Comparison of ENCODE assay signal across 8 cellular contexts in the genomic region with DNA sequence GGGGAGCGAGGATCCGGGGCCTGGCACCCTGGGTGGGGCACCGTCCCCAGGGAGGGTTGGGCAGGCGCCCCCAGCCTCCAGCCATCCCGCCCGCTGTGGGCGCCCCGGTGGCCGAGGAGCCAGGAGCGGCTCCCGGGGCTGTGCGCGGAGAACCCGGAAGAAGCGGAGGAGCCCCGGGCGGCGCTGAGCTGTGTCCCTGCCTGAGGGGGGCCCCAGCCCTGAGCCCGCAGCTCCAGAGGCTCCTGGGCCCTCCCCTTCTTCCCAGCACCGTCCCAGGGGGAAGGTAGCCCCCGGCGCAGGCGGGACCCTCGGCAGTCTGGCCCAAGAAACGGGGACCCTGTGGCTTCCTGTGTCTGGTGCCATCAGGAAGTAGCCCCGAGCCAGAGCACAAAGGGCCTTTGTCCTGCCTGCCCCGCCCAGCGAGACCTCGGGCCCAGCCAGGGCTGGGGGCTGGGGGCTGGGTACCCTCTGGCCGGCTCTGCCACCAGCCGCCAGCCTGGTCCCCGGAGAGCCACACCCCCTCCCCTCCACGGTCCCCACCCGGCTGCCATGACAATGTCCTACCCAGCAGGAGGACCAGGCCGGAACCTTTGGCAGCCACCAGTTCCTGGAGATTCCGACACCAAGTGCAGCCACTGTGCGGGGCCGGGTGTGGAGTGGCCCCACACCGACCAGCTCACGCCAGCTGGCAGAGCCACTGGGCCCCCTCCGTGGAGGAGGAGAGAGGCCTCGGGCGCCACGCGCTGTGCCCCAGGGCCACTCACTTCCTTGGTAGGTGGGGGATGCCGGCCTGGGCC. TPM values are rescaled to one million over a fixed set of nuclear protein-coding genes. Genes with fewer than 3 reads are reported as not detected.
DNase-seq lines count a peak whose midpoint lies in the region; ATAC-seq and TF ChIP-seq lines count a peak whose summit lies in the region.

No MANE protein-coding gene starts in this region.

- WGBS in liver: 27% methylated on average over 46 of the region's 46 CpGs

- H3K9ac ChIP-seq in liver (ENCODE audit: low read depth in 1 of 2, low read length in 2 of 2): peak overlapping the region in 1 of 2 donors; percentile 36
- peak overlapping the region in 4 of 5 donors; percentile 80 to 92 (median 86) for H3K9ac ChIP-seq in subcutaneous abdominal adipose tissue (ENCODE audit: low read length in 5 of 5)

- no peak for TF ChIP-seq CTCF in GM10266 (IDR thresholded peaks at IDR 0.05; ENCODE audit: control insufficient read depth, insufficient read depth, low read depth, missing control alignments)
- no peak for TF ChIP-seq CTCF in liver (IDR thresholded peaks at IDR 0.05; ENCODE audit: low read depth, low read length, missing input control)

- peak overlapping the region; percentile 61 to 82 for H3K27ac ChIP-seq in liver (ENCODE audit: low read depth in 1 of 2, low read length in 2 of 2)
- H3K27ac ChIP-seq in subcutaneous abdominal adipose tissue (ENCODE audit: low read depth, low read length): peak overlapping the region; percentile 82

- DNase-seq in GM10266 (ENCODE audit: extremely low spot score) (peak; percentile 87), UCSD-AML1 (lab: John Stamatoyannopoulos, UW; ENCODE audit: unreplicated experiment) (peak; percentile 56), ecto neural progenitor cell (ENCODE audit: low spot score) (peak; percentile 75), NCI-H2107 treated with DMSO at 0.1 percent for 48 hours (lab: John Stamatoyannopoulos, UW; ENCODE audit: unreplicated experiment) (no peak)

- peak overlapping the region in 1 of 3 donors; percentile 47 for H3K4me3 ChIP-seq in liver (ENCODE audit: low read depth in 1 of 3, low read length in 3 of 3)
- H3K4me3 ChIP-seq in subcutaneous abdominal adipose tissue (ENCODE audit: low read depth in 1 of 5, low read length in 5 of 5): peak overlapping the region in 4 of 5 donors; percentile 68 to 82 (median 76)

- no peaks in the 10 kb centered on the region for H3K36me3 ChIP-seq in liver (ENCODE audit: control insufficient read depth in 4 of 4, insufficient read depth in 3 of 4, low read depth in 1 of 4, low read length in 3 of 4)
- H3K36me3 ChIP-seq in subcutaneous abdominal adipose tissue (ENCODE audit: control insufficient read depth in 5 of 5, insufficient read depth in 5 of 5, low read length in 5 of 5): no peaks in the 10 kb centered on the region

- ATAC-seq in HG02981 (IDR thresholded peaks at IDR 0.05; ENCODE audit: unreplicated experiment): peak; percentile 34
- no peak for ATAC-seq in HG03095 (IDR thresholded peaks at IDR 0.05; ENCODE audit: unreplicated experiment)

- H3K9me3 ChIP-seq in liver (ENCODE audit: control insufficient read depth in 4 of 4, low read length in 3 of 4): no peaks in the 10 kb centered on the region
- H3K9me3 ChIP-seq in subcutaneous abdominal adipose tissue (ENCODE audit: control insufficient read depth in 5 of 5, low read length in 5 of 5): no peaks in the 10 kb centered on the region

- H3K27me3 ChIP-seq in liver (ENCODE audit: control insufficient read depth in 4 of 4, insufficient read depth in 4 of 4, low read length in 3 of 4) (peaks cover 0 to 6% (median under 1%) of the 10 kb centered on the region in 4 donors), subcutaneous abdominal adipose tissue (ENCODE audit: control insufficient read depth in 5 of 5, insufficient read depth in 4 of 5, low read length in 5 of 5) (peaks cover 0 to 15% (median 5%) of the 10 kb centered on the region in 5 donors)

- TF ChIP-seq RAD21 in liver (IDR thresholded peaks at IDR 0.05): no peak

- H3K4me1 ChIP-seq in liver (ENCODE audit: control insufficient read depth in 4 of 4, insufficient read depth in 4 of 4, low read length in 3 of 4): peaks cover 4 to 13% (median 7%) of the 10 kb centered on the region in 4 donors
- H3K4me1 ChIP-seq in subcutaneous abdominal adipose tissue (ENCODE audit: control insufficient read depth in 5 of 5, insufficient read depth in 5 of 5, low read length in 5 of 5): peaks cover 0 to 26% (median 15%) of the 10 kb centered on the region in 5 donors

TF ChIP-seq in liver, 16 proteins besides CTCF, POLR2A, EP300 and RAD21:
- TF ChIP-seq RXRA (IDR thresholded peaks at IDR 0.05) (no peak), EGR1 (IDR thresholded peaks at IDR 0.05; ENCODE audit: low read depth in 2 of 2) (no peak), JUND (IDR thresholded peaks at IDR 0.05) (no peak), ZBTB33 (IDR thresholded peaks at IDR 0.05) (no peak), FOXA1 (IDR thresholded peaks at IDR 0.05) (no peak), HNF4G (IDR thresholded peaks at IDR 0.05) (no peak), TAF1 (conservative IDR thresholded peaks at IDR 0.05) (no peak)
- TF ChIP-seq, protein P1, sequence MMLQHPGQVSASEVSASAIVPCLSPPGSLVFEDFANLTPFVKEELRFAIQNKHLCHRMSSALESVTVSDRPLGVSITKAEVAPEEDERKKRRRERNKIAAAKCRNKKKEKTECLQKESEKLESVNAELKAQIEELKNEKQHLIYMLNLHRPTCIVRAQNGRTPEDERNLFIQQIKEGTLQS (IDR thresholded peaks at IDR 0.05): no peak

RNA-seq across cellular contexts. Expression of gene TTLL10, which starts 15.6 kb away (rescaled TPM):
- not detected for total RNA-seq in liver
- not detected for polyA plus RNA-seq in liver

RNA-seq across cellular contexts. Expression of gene C1orf159, which starts 42.2 kb away (rescaled TPM):
- 1 to 10 TPM; 3.9 to 7.0 TPM for total RNA-seq in liver
- polyA plus RNA-seq in liver: 1 to 10 TPM; 4.5 to 4.8 TPM

RNA-seq across cellular contexts. Expression of gene TNFRSF18, which starts 48.3 kb away (rescaled TPM):
- total RNA-seq in liver: under 1 TPM in 1 of 2 donors, not detected in 1; 0.19 TPM
- polyA plus RNA-seq in liver: under 1 TPM; 0.17 to 0.24 TPM

RNA-seq across cellular contexts. Expression of gene TNFRSF4, which starts 55.8 kb away (rescaled TPM):
- under 1 TPM in 1 of 2 donors, not detected in 1; 0.08 TPM for total RNA-seq in liver
- under 1 TPM; 0.15 to 0.35 TPM for polyA plus RNA-seq in liver
